33 cellular contexts compared by ENCODE assay signal in genomic region chr3:119191800-119192199, GRCh38. TPM values are rescaled to one million over a fixed set of nuclear protein-coding genes. Genes with fewer than 3 reads are reported as not detected.
"Had no signal": no experiment of that assay in that cellular context is flagged by ENCODE, and none has a peak within 500 bp of the region (broad histone marks: within the 10 kb centered on the region; RNA-seq: fewer than 3 reads in every experiment).

No MANE protein-coding gene starts in this region.

- H3K36me3 Mint-ChIP-seq: activated naive CD4-positive, alpha-beta T cell treated with anti-CD3 and anti-CD28 coated beads, Interleukin-2, amount 50 U/mL, for 24 hours had no signal

- DNase-seq: activated CD4-positive, alpha-beta T cell treated with anti-CD3 and anti-CD28 coated beads for 36 hours; activated CD4-positive, alpha-beta T cell treated with anti-CD3 and anti-CD28 coated beads, Interleukin-2, amount 10 ng/mL, durations not matched to agents 7 days and 5 days; activated CD4-positive, alpha-beta T cell treated with anti-CD3 and anti-CD28 coated beads, Interleukin-2, amount 50 U/mL, for 48 hours; activated CD8-positive, alpha-beta T cell treated with anti-CD3 and anti-CD28 coated beads, Interleukin-2, amount 10 ng/mL, durations not matched to agents 7 days and 5 days; activated gamma-delta T cell; activated naive CD4-positive, alpha-beta T cell treated with Interleukin-2 at 50 U/mL for 16 hours; activated T-cell treated with anti-CD3 and anti-CD28 coated beads, Interleukin-2, amount 50 U/mL, for 24 hours; adrenal gland; body of pancreas; Kasumi-1; MM.1S; MV-4-11; NCI-H1092; NCI-H1436 treated with DMSO at 0.1 percent for 48 hours; NCI-H1694 treated with DMSO at 0.1 percent for 48 hours; NCI-H2029; NCI-H345; NCI-H524 treated with DMSO at 0.1 percent for 48 hours; Peyer's patch; RPMI8226; SHP77 treated with DMSO at 0.1 percent for 48 hours; SK-N-SH had no signal

- H3K27ac Mint-ChIP-seq: activated CD4-positive, alpha-beta T cell treated with anti-CD3 and anti-CD28 coated beads for 36 hours; activated CD4-positive, alpha-beta T cell treated with anti-CD3 and anti-CD28 coated beads, Interleukin-2, amount 10 ng/mL, durations not matched to agents 7 days and 5 days; activated CD8-positive, alpha-beta T cell treated with anti-CD3 and anti-CD28 coated beads, Interleukin-2, amount 10 ng/mL, durations not matched to agents 7 days and 5 days; activated naive CD4-positive, alpha-beta T cell treated with anti-CD3 and anti-CD28 coated beads, Interleukin-2, amount 50 U/mL, for 24 hours; activated T-cell treated with anti-CD3 and anti-CD28 coated beads, Interleukin-2, amount 50 U/mL, for 24 hours; activated T-helper 2 cell treated with anti-CD3 and anti-CD28 coated beads, Interferon-gamma antibody, Interleukin-2, Interleukin-4, amounts not matched to agents 10 μg/mL and 5 μg/mL and 100 μg/mL, durations not matched to agents 14 hours and 24 hours and 36 hours; T-helper 1 cell treated with Interleukin-12 subunit alpha and Interleukin-12 subunit beta and Interleukin-4 antibody, amounts not matched to agents 30 μg/mL and 1 μg/mL, for 36 hours; T-helper 2 cell treated with Interferon-gamma antibody and Interleukin-4, amounts not matched to agents 5 μg/mL and 100 μg/mL, for 36 hours had no signal

- FAIRE-seq: astrocyte, TTC549 had no signal

- H3K4me2 ChIP-seq: SK-N-SH had no signal

- H3K9ac ChIP-seq: SK-N-SH had no signal

- H3K4me3 Mint-ChIP-seq: activated CD4-positive, alpha-beta T cell treated with anti-CD3 and anti-CD28 coated beads for 36 hours; activated CD4-positive, alpha-beta T cell treated with anti-CD3 and anti-CD28 coated beads, Interleukin-2, amount 10 ng/mL, durations not matched to agents 7 days and 5 days; activated CD8-positive, alpha-beta T cell treated with anti-CD3 and anti-CD28 coated beads, Interleukin-2, amount 10 ng/mL, durations not matched to agents 7 days and 5 days; activated naive CD4-positive, alpha-beta T cell treated with anti-CD3 and anti-CD28 coated beads, Interleukin-2, amount 50 U/mL, for 24 hours; activated T-cell treated with anti-CD3 and anti-CD28 coated beads, Interleukin-2, amount 50 U/mL, for 24 hours; T-helper 1 cell treated with Interleukin-12 subunit alpha and Interleukin-12 subunit beta and Interleukin-4 antibody, amounts not matched to agents 30 μg/mL and 1 μg/mL, for 36 hours; T-helper 2 cell treated with Interferon-gamma antibody and Interleukin-4, amounts not matched to agents 5 μg/mL and 100 μg/mL, for 36 hours had no signal

- H3K4me1 ChIP-seq: adrenal gland, body of pancreas, breast epithelium, Peyer's patch had no signal

- H3K27ac ChIP-seq: adrenal gland, body of pancreas, breast epithelium, Peyer's patch, SJSA1 had no signal

- H3K4me3 ChIP-seq: adrenal gland, body of pancreas, breast epithelium, Peyer's patch, SJSA1 had no signal

- ATAC-seq: activated CD4-positive, alpha-beta T cell treated with anti-CD3 and anti-CD28 coated beads for 36 hours; activated CD4-positive, CD25-positive, alpha-beta regulatory T cell treated with anti-CD3 and anti-CD28 coated beads, Interleukin-2, amount 50 U/mL, for 24 hours; activated CD8-positive, alpha-beta T cell treated with anti-CD3 and anti-CD28 coated beads, Interleukin-2, amount 10 ng/mL, durations not matched to agents 7 days and 5 days; body of pancreas had no signal

- H3K4me1 Mint-ChIP-seq: activated CD4-positive, alpha-beta T cell treated with anti-CD3 and anti-CD28 coated beads for 36 hours; activated CD4-positive, alpha-beta T cell treated with anti-CD3 and anti-CD28 coated beads, Interleukin-2, amount 10 ng/mL, durations not matched to agents 7 days and 5 days; activated naive CD4-positive, alpha-beta T cell treated with anti-CD3 and anti-CD28 coated beads, Interleukin-2, amount 50 U/mL, for 24 hours had no signal

- H3K27me3 Mint-ChIP-seq: activated CD4-positive, alpha-beta T cell treated with anti-CD3 and anti-CD28 coated beads for 36 hours; activated naive CD4-positive, alpha-beta T cell treated with anti-CD3 and anti-CD28 coated beads, Interleukin-2, amount 50 U/mL, for 24 hours had no signal

- H3K36me3 ChIP-seq: adrenal gland, breast epithelium, Peyer's patch, SJSA1 had no signal

- H3K27me3 ChIP-seq: adrenal gland, body of pancreas, breast epithelium, Peyer's patch, SJSA1 had no signal

- H3K9me3 ChIP-seq: adrenal gland, body of pancreas, breast epithelium, Peyer's patch, SJSA1, SK-N-SH had no signal

- H3K9me3 Mint-ChIP-seq: activated CD4-positive, alpha-beta T cell treated with anti-CD3 and anti-CD28 coated beads, Interleukin-2, amount 10 ng/mL, durations not matched to agents 7 days and 5 days; activated naive CD4-positive, alpha-beta T cell treated with anti-CD3 and anti-CD28 coated beads, Interleukin-2, amount 50 U/mL, for 24 hours; activated T-cell treated with anti-CD3 and anti-CD28 coated beads, Interleukin-2, amount 50 U/mL, for 24 hours; activated T-helper 2 cell treated with anti-CD3 and anti-CD28 coated beads, Interferon-gamma antibody, Interleukin-2, Interleukin-4, amounts not matched to agents 10 μg/mL and 5 μg/mL and 100 μg/mL, durations not matched to agents 14 hours and 24 hours and 36 hours; T-helper 1 cell treated with Interleukin-12 subunit alpha and Interleukin-12 subunit beta and Interleukin-4 antibody, amounts not matched to agents 30 μg/mL and 1 μg/mL, for 36 hours; T-helper 2 cell treated with Interferon-gamma antibody and Interleukin-4, amounts not matched to agents 5 μg/mL and 100 μg/mL, for 36 hours had no signal

RNA-seq across cellular contexts. Expression of gene UPK1B, which starts 18.4 kb away (rescaled TPM):
- total RNA-seq: activated CD4-positive, alpha-beta T cell treated with anti-CD3 and anti-CD28 coated beads, Interleukin-2, amount 10 ng/mL, durations not matched to agents 7 days and 5 days; activated CD8-positive, alpha-beta T cell treated with anti-CD3 and anti-CD28 coated beads, Interleukin-2, amount 10 ng/mL, durations not matched to agents 7 days and 5 days; activated T-helper 2 cell treated with anti-CD3 and anti-CD28 coated beads, Interferon-gamma antibody, Interleukin-2, Interleukin-4, amounts not matched to agents 10 μg/mL and 5 μg/mL and 100 μg/mL, durations not matched to agents 14 hours and 24 hours and 36 hours; adrenal gland; cardiac septum; NCI-H460; Peyer's patch had no signal
- polyA plus RNA-seq: SK-N-SH had no signal

RNA-seq across cellular contexts. Expression of gene TEX55, which starts 45.8 kb away (rescaled TPM):
- total RNA-seq: activated CD4-positive, alpha-beta T cell treated with anti-CD3 and anti-CD28 coated beads for 36 hours; activated CD4-positive, alpha-beta T cell treated with anti-CD3 and anti-CD28 coated beads, Interleukin-2, amount 10 ng/mL, durations not matched to agents 7 days and 5 days; activated CD8-positive, alpha-beta T cell treated with anti-CD3 and anti-CD28 coated beads, Interleukin-2, amount 10 ng/mL, durations not matched to agents 7 days and 5 days; activated T-helper 2 cell treated with anti-CD3 and anti-CD28 coated beads, Interferon-gamma antibody, Interleukin-2, Interleukin-4, amounts not matched to agents 10 μg/mL and 5 μg/mL and 100 μg/mL, durations not matched to agents 14 hours and 24 hours and 36 hours; adrenal gland; astrocyte; body of pancreas; breast epithelium; cardiac septum; NCI-H460; Peyer's patch; SJSA1 had no signal
- polyA plus RNA-seq: adrenal gland, SK-N-SH had no signal
